Comparison of ENCODE assay signal across 28 cellular contexts in the genomic region with DNA sequence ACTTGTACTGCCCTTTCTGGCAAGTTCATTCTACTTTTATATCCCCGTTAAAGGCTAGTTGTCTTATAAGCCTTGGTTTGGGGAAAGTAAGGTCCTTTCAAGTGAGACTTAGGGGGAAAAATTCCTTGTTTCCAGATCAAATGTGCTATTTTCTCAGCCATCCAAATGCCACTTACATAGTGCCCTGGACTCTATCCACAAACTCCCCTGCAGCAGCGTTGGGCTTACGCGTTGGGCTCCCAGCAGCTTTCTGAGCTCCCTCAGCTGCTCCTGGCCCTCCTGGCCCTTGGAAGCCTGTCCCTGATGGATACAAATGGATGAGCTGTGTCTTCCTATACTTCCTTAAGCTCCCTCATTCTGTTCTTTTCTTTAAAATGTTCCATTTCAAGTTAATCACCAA.
"Had no signal": no experiment of that assay in that cellular context is flagged by ENCODE, and none has a peak within 500 bp of the region (broad histone marks: within the 10 kb centered on the region; RNA-seq: fewer than 3 reads in every experiment).

No MANE protein-coding gene starts in this region.

- H3K36me3 ChIP-seq: stomach, suprapubic skin, thoracic aorta, thyroid gland, tibial artery, tibial nerve, transverse colon, upper lobe of left lung, upper lobe of right lung, uterus, vagina had no signal

- ATAC-seq: stimulated activated effector memory CD8-positive, alpha-beta T cell treated with anti-CD3 and anti-CD28 coated beads, Interleukin-12 subunit alpha, Interleukin-12 subunit beta, amount 100 ng/mL, for 72 hours; stimulated activated memory B cell treated with anti-CD40 and anti-IgM and Interleukin-4, amounts not matched to agents 10 μg/mL and 1 μg/mL and 100 μg/mL, for 72 hours; stimulated activated naive B cell treated with anti-CD40 and anti-IgM and Interleukin-4, amounts not matched to agents 10 μg/mL and 1 μg/mL and 100 μg/mL, for 72 hours; stimulated activated naive CD8-positive, alpha-beta T cell treated with anti-CD3 and anti-CD28 coated beads, Interleukin-15, amount 100 ng/mL, for 72 hours; stimulated activated naive CD8-positive, alpha-beta T cell treated with anti-CD3 and anti-CD28 coated beads, Interleukin-15, Interleukin-2, amounts not matched to agents 100 U/mL and 50 U/mL, for 24 hours; upper lobe of right lung had no signal

- H3K9me3 ChIP-seq: stomach, suprapubic skin, testis, thoracic aorta, thyroid gland, tibial artery, tibial nerve, transverse colon, upper lobe of left lung, upper lobe of right lung, uterus, vagina had no signal

- H3K36me3 Mint-ChIP-seq: stimulated activated effector memory CD8-positive, alpha-beta T cell treated with anti-CD3 and anti-CD28 coated beads, Interleukin-12 subunit alpha, Interleukin-12 subunit beta, amount 100 ng/mL, for 72 hours; stimulated activated memory B cell treated with anti-CD40 and anti-IgM and Interleukin-4, amounts not matched to agents 10 μg/mL and 1 μg/mL and 100 μg/mL, for 72 hours; stimulated activated naive B cell treated with anti-CD40 and anti-IgM and Interleukin-4, amounts not matched to agents 10 μg/mL and 1 μg/mL and 100 μg/mL, for 72 hours had no signal

- H3K27ac ChIP-seq: stomach, suprapubic skin, testis, thoracic aorta, thyroid gland, tibial artery, tibial nerve, transverse colon, upper lobe of left lung, upper lobe of right lung, uterus, vagina had no signal

- H3K27ac Mint-ChIP-seq: stimulated activated effector memory CD8-positive, alpha-beta T cell treated with anti-CD3 and anti-CD28 coated beads, Interleukin-12 subunit alpha, Interleukin-12 subunit beta, amount 100 ng/mL, for 72 hours; stimulated activated memory B cell treated with anti-CD40 and anti-IgM and Interleukin-4, amounts not matched to agents 10 μg/mL and 1 μg/mL and 100 μg/mL, for 72 hours; stimulated activated naive B cell treated with anti-CD40 and anti-IgM and Interleukin-4, amounts not matched to agents 10 μg/mL and 1 μg/mL and 100 μg/mL, for 72 hours; stimulated activated naive CD8-positive, alpha-beta T cell treated with anti-CD3 and anti-CD28 coated beads, Interleukin-15, Interleukin-2, amounts not matched to agents 100 ng/mL and 50 ng/mL, for 24 hours; type B pancreatic cell had no signal

- H3K4me1 ChIP-seq: stomach, suprapubic skin, testis, tibial artery, tibial nerve, transverse colon, upper lobe of left lung, upper lobe of right lung, uterus, vagina had no signal

- DNase-seq: stimulated activated CD4-positive, alpha-beta T cell treated with anti-CD3 and anti-CD28 coated beads, Interleukin-2, amount 100 ng/mL, for 48 hours; stimulated activated CD4-positive, alpha-beta T cell treated with anti-CD3 and anti-CD28 coated beads, Interleukin-4, amount 100 ng/mL, for 1 hour; stimulated activated CD4-positive, alpha-beta T cell treated with anti-CD3 and anti-CD28 coated beads, Interleukin-4, amount 100 ng/mL, for 24 hours; stimulated activated CD4-positive, alpha-beta T cell treated with anti-CD3 and anti-CD28 coated beads, Interleukin-4, amount 100 ng/mL, for 4 hours; stimulated activated CD8-positive, alpha-beta memory T cell treated with anti-CD3 and anti-CD28 coated beads, Interleukin-4, amount 100 ng/mL, for 48 hours; stimulated activated naive B cell treated with anti-CD40 and anti-IgM and Interleukin-4, amounts not matched to agents 10 μg/mL and 1 μg/mL and 100 μg/mL, for 72 hours; stimulated activated naive CD4-positive, alpha-beta T cell; stimulated activated naive CD4-positive, alpha-beta T cell treated with Interleukin-2 at 50 U/mL for 16 hours; stimulated activated naive CD8-positive, alpha-beta T cell treated with anti-CD3 and anti-CD28 coated beads, Interleukin-15, amount 100 ng/mL, for 72 hours; stimulated activated naive CD8-positive, alpha-beta T cell treated with anti-CD3 and anti-CD28 coated beads, Interleukin-15, Interleukin-2, amounts not matched to agents 100 U/mL and 50 U/mL, for 24 hours; stomach; substantia nigra; testis; tibial artery; transverse colon; trophoblast cell; upper lobe of left lung; upper lobe of right lung; uterus had no signal

- H3K4me1 Mint-ChIP-seq: stimulated activated effector memory CD8-positive, alpha-beta T cell treated with anti-CD3 and anti-CD28 coated beads, Interleukin-12 subunit alpha, Interleukin-12 subunit beta, amount 100 ng/mL, for 72 hours; stimulated activated memory B cell treated with anti-CD40 and anti-IgM and Interleukin-4, amounts not matched to agents 10 μg/mL and 1 μg/mL and 100 μg/mL, for 72 hours; stimulated activated naive B cell treated with anti-CD40 and anti-IgM and Interleukin-4, amounts not matched to agents 10 μg/mL and 1 μg/mL and 100 μg/mL, for 72 hours had no signal

- H3K4me3 Mint-ChIP-seq: stimulated activated effector memory CD8-positive, alpha-beta T cell treated with anti-CD3 and anti-CD28 coated beads, Interleukin-12 subunit alpha, Interleukin-12 subunit beta, amount 100 ng/mL, for 72 hours; stimulated activated memory B cell treated with anti-CD40 and anti-IgM and Interleukin-4, amounts not matched to agents 10 μg/mL and 1 μg/mL and 100 μg/mL, for 72 hours; stimulated activated naive B cell treated with anti-CD40 and anti-IgM and Interleukin-4, amounts not matched to agents 10 μg/mL and 1 μg/mL and 100 μg/mL, for 72 hours; stimulated activated naive CD8-positive, alpha-beta T cell treated with anti-CD3 and anti-CD28 coated beads, Interleukin-15, amount 100 ng/mL, for 72 hours; stimulated activated naive CD8-positive, alpha-beta T cell treated with anti-CD3 and anti-CD28 coated beads, Interleukin-15, Interleukin-2, amounts not matched to agents 100 ng/mL and 50 ng/mL, for 24 hours; type B pancreatic cell had no signal

- H3K4me3 ChIP-seq: stomach, suprapubic skin, testis, thoracic aorta, thyroid gland, tibial artery, tibial nerve, transverse colon, upper lobe of left lung, upper lobe of right lung, uterus, vagina had no signal

- H3K27me3 ChIP-seq: stomach, testis, thyroid gland, tibial artery, tibial nerve, transverse colon, upper lobe of left lung, uterus, vagina had no signal

- H3K9me3 Mint-ChIP-seq: stimulated activated effector memory CD8-positive, alpha-beta T cell treated with anti-CD3 and anti-CD28 coated beads, Interleukin-12 subunit alpha, Interleukin-12 subunit beta, amount 100 ng/mL, for 72 hours; stimulated activated memory B cell treated with anti-CD40 and anti-IgM and Interleukin-4, amounts not matched to agents 10 μg/mL and 1 μg/mL and 100 μg/mL, for 72 hours; stimulated activated naive B cell treated with anti-CD40 and anti-IgM and Interleukin-4, amounts not matched to agents 10 μg/mL and 1 μg/mL and 100 μg/mL, for 72 hours; stimulated activated naive CD8-positive, alpha-beta T cell treated with anti-CD3 and anti-CD28 coated beads, Interleukin-15, amount 100 ng/mL, for 72 hours; stimulated activated naive CD8-positive, alpha-beta T cell treated with anti-CD3 and anti-CD28 coated beads, Interleukin-15, Interleukin-2, amounts not matched to agents 100 ng/mL and 50 ng/mL, for 24 hours had no signal
